Comparison of ENCODE assay signal across 17 cellular contexts in genomic region chr12:83850531-83850930, GRCh38.
DNase-seq lines count a peak whose midpoint lies in the region; ATAC-seq, FAIRE-seq and TF ChIP-seq lines count a peak whose summit lies in the region.
"Had no signal": no experiment of that assay in that cellular context is flagged by ENCODE, and none has a peak within 500 bp of the region (broad histone marks: within the 10 kb centered on the region; RNA-seq: fewer than 3 reads in every experiment).

No MANE protein-coding gene starts in this region.

- H3K4me1 Mint-ChIP-seq in nephron progenitor cell = no peaks in the 10 kb centered on the region
- H3K4me1 Mint-ChIP-seq: CD14-positive monocyte; CD8-positive, alpha-beta memory T cell; IgD-negative memory B cell had no signal

- 44 to 90% (median 67%) methylated on average over 2 of the region's 2 CpGs for WGBS in adrenal gland, 4 donors

- no peak overlapping the region for H3K27ac Mint-ChIP-seq in nephron progenitor cell
- H3K27ac Mint-ChIP-seq: CD14-positive monocyte; CD8-positive, alpha-beta memory T cell; GM23338; H9; IgD-negative memory B cell had no signal

- H3K36me3 ChIP-seq in bronchial epithelial cell (ENCODE audit: control insufficient read depth, insufficient read depth, low read length) (no peaks in the 10 kb centered on the region), adrenal gland (replicated peaks in 1 of 2) (no peaks in the 10 kb centered on the region), H7 (replicated peaks; ENCODE audit: control insufficient read depth, insufficient read depth, low read length) (no peaks in the 10 kb centered on the region)

- no peaks in the 10 kb centered on the region for H3K9me3 ChIP-seq in adrenal gland (replicated peaks in 1 of 3)
- H3K9me3 ChIP-seq: Caco-2 had no signal

- no peak for FAIRE-seq in bronchial epithelial cell (lab: Jason Lieb, UNC)
- FAIRE-seq: GM12878, GM18507 had no signal

- peak; percentile 15 for DNase-seq in EL
- DNase-seq in HCEC 1CT = peak; percentile 17
- DNase-seq in bronchial epithelial cell (ENCODE audit: low read depth) = peak; percentile 61
- peak in 1 of 2 donors; percentile 29 for DNase-seq in foreskin keratinocyte
- no peak for DNase-seq in adrenal gland
- DNase-seq in nephron progenitor cell = no peak
- DNase-seq in H7 = no peak
- DNase-seq: Caco-2; CD8-positive, alpha-beta memory T cell; DND-41; H9 had no signal

- H3K4me3 ChIP-seq in bronchial epithelial cell (ENCODE audit: low read depth, low read length) (no peak overlapping the region), adrenal gland (no peak overlapping the region), H7 (ENCODE audit: insufficient read depth, low read depth, low read length) (no peak overlapping the region)
- H3K4me3 ChIP-seq: GM12878, GM23338 had no signal

- H3K27ac ChIP-seq in foreskin keratinocyte (no peak overlapping the region), adrenal gland (no peak overlapping the region)
- H3K27ac ChIP-seq: KMS-11 had no signal

- H3K27me3 Mint-ChIP-seq in nephron progenitor cell (ENCODE audit: low read depth, poor library complexity) = no peaks in the 10 kb centered on the region
- H3K27me3 Mint-ChIP-seq: CD8-positive, alpha-beta memory T cell; IgD-negative memory B cell had no signal

- peak; percentile 79 for ATAC-seq in foreskin keratinocyte
- ATAC-seq: GM12878, GM23338 had no signal

- H3K27me3 ChIP-seq in bronchial epithelial cell (ENCODE audit: control insufficient read depth, insufficient read depth, low read length) (no peaks in the 10 kb centered on the region), foreskin keratinocyte (no peaks in the 10 kb centered on the region), adrenal gland (no peaks in the 10 kb centered on the region), H7 (ENCODE audit: control insufficient read depth, insufficient read depth, low read length) (no peaks in the 10 kb centered on the region)

- no peaks in the 10 kb centered on the region for H3K36me3 Mint-ChIP-seq in nephron progenitor cell (ENCODE audit: low read depth)
- H3K36me3 Mint-ChIP-seq: CD14-positive monocyte; CD8-positive, alpha-beta memory T cell; IgD-negative memory B cell had no signal

- no peak for TF ChIP-seq POLR2A in adrenal gland (IDR thresholded peaks at IDR 0.05)

- intact Hi-C loops in adrenal gland (cut with DNase I) = no loop called here

- TF ChIP-seq CTCF in bronchial epithelial cell (IDR thresholded peaks at IDR 0.05; ENCODE audit: insufficient read depth, low read length, severe bottlenecking) = no peak
- TF ChIP-seq CTCF in foreskin keratinocyte (conservative IDR thresholded peaks at IDR 0.05) = no peak
- TF ChIP-seq CTCF in adrenal gland (IDR thresholded peaks at IDR 0.05) = no peak
- no peak for TF ChIP-seq CTCF in nephron progenitor cell (IDR thresholded peaks at IDR 0.05)

- H3K4me1 ChIP-seq in foreskin keratinocyte (no peaks in the 10 kb centered on the region), adrenal gland (replicated peaks in 1 of 2) (no peaks in the 10 kb centered on the region)
- H3K4me1 ChIP-seq: Caco-2 had no signal

- H3K9me3 Mint-ChIP-seq in nephron progenitor cell = peaks cover 13% of the 10 kb centered on the region

- no peak overlapping the region for H3K4me3 Mint-ChIP-seq in nephron progenitor cell
- H3K4me3 Mint-ChIP-seq: CD14-positive monocyte; CD8-positive, alpha-beta memory T cell; GM23338; H9; IgD-negative memory B cell had no signal

Comparison
In these comparisons a context has a peak if more than half of its experiments do, and no peak if none do; other contexts are left out.
1. DNase-seq: peak in EL (single experiment), HCEC 1CT (single experiment) and bronchial epithelial cell (single experiment); none in adrenal gland (0 of 7), nephron progenitor cell (single experiment) and H7 (single experiment).